37 cellular contexts compared by ENCODE assay signal in the genomic region with DNA sequence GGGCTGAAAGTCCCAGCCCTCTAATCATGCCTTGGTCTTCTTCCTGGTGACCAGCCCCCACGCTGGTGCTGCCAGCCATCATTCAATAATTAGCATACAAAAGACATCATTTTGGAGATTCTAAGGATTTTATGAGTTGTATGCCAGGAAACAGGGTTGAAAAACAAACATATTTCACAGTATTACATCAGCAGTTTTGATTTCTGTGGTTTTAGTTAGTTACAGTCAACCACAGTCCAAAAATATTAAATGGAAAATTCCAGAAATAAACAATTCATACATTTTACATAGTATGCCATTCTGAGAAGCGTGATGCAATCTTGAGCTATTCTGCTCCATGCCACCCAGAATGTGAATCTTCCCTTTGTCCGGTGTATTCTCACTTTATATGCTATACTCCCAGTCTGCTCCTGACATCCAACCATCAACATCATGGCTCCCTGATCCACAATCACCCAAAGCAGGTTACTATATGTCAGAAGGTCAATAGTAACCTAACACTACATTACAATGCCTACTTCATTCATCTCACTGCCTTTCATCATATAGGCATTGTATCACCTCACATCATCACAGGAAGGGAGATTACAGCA. TPM values are rescaled to one million over a fixed set of nuclear protein-coding genes. Genes with fewer than 3 reads are reported as not detected.
DNase-seq lines count a peak whose midpoint lies in the region; ATAC-seq and TF ChIP-seq lines count a peak whose summit lies in the region.
"Had no signal": no experiment of that assay in that cellular context is flagged by ENCODE, and none has a peak within 500 bp of the region (broad histone marks: within the 10 kb centered on the region; RNA-seq: fewer than 3 reads in every experiment).

No MANE protein-coding gene starts in this region.

- intact Hi-C loops in PC-3 (cut with micrococcal nuclease): no loop called here

- H3K27me3 ChIP-seq in PC-3 (ENCODE audit: low read length): peaks cover 18% of the 10 kb centered on the region
- H3K27me3 ChIP-seq: colonic mucosa, heart left ventricle, neutrophil had no signal

- no peak overlapping the region for H3K4me3 Mint-ChIP-seq in activated T-cell treated with anti-CD3 and anti-CD28 coated beads, Interleukin-2, amount 50 U/mL, for 72 hours
- no peak overlapping the region for H3K4me3 Mint-ChIP-seq in T-helper 17 cell
- H3K4me3 Mint-ChIP-seq: activated CD4-positive, alpha-beta T cell treated with anti-CD3 and anti-CD28 coated beads for 36 hours; activated CD8-positive, alpha-beta T cell treated with anti-CD3 and anti-CD28 coated beads, Interleukin-2, amount 10 ng/mL, durations not matched to agents 7 days and 5 days; CD4-positive, CD25-positive, alpha-beta regulatory T cell; HFFc6; mesothelial cell of epicardium; naive B cell had no signal

- ATAC-seq in activated T-cell treated with anti-CD3 and anti-CD28 coated beads, Interleukin-2, amount 50 U/mL, for 72 hours (replicated peaks in 1 of 2): peak; percentile 18 to 25
- ATAC-seq in PC-3 (peak; percentile 74), T-helper 17 cell (no peak)
- ATAC-seq: activated CD4-positive, alpha-beta T cell treated with anti-CD3 and anti-CD28 coated beads for 36 hours; activated CD8-positive, alpha-beta T cell treated with anti-CD3 and anti-CD28 coated beads, Interleukin-2, amount 10 ng/mL, durations not matched to agents 7 days and 5 days; foreskin keratinocyte; GM12878; heart left ventricle; sciatic nerve had no signal

- H3K9me3 ChIP-seq in PC-3 (ENCODE audit: low read length) (no peaks in the 10 kb centered on the region), T-helper 17 cell (ENCODE audit: control insufficient read depth, low read length, poor library complexity, severe bottlenecking) (no peaks in the 10 kb centered on the region)
- H3K9me3 ChIP-seq: colonic mucosa, heart left ventricle, neutrophil had no signal

- H3K27ac ChIP-seq in PC-3 (ENCODE audit: low read length): no peak overlapping the region
- H3K27ac ChIP-seq: 22Rv1, colonic mucosa, foreskin keratinocyte, heart left ventricle, neutrophil, VCaP had no signal

- TF ChIP-seq CTCF in PC-3 (conservative IDR thresholded peaks at IDR 0.05; ENCODE audit: low read depth, low read length): no peak

- no peaks in the 10 kb centered on the region for H3K79me2 ChIP-seq in PC-3 (ENCODE audit: low read length)

- H2AFZ ChIP-seq in PC-3 (ENCODE audit: low read length): no peak overlapping the region

- no peak overlapping the region for H3K4me3 ChIP-seq in PC-3 (ENCODE audit: low read length)
- H3K4me3 ChIP-seq: colonic mucosa, GM12878, heart left ventricle had no signal

- no peaks in the 10 kb centered on the region for H3K9me3 Mint-ChIP-seq in activated T-cell treated with anti-CD3 and anti-CD28 coated beads, Interleukin-2, amount 50 U/mL, for 72 hours
- H3K9me3 Mint-ChIP-seq: HFFc6, mesothelial cell of epicardium, naive B cell had no signal

- DNase-seq in activated T-cell treated with anti-CD3 and anti-CD28 coated beads, Interleukin-2, amount 50 U/mL, for 72 hours: no peak
- no peak for DNase-seq in activated T-cell treated with anti-CD3 and anti-CD28 coated beads, Interleukin-2, amount 50 U/mL, for 48 hours
- DNase-seq in PC-3 (peak; percentile 27), dedifferentiated amniotic fluid mesenchymal stem cell (ENCODE audit: extremely low spot score) (peak; percentile 72), stromal cell of bone marrow (ENCODE audit: low read depth) (peak; percentile 5), T-helper 17 cell (no peak), NCI-H1092 (lab: John Stamatoyannopoulos, UW) (no peak), cortex of kidney (lab: John Stamatoyannopoulos, UW) (no peak)
- DNase-seq: activated CD4-positive, alpha-beta T cell treated with anti-CD3 and anti-CD28 coated beads for 36 hours; activated CD8-positive, alpha-beta T cell treated with anti-CD3 and anti-CD28 coated beads, Interleukin-2, amount 10 ng/mL, durations not matched to agents 7 days and 5 days; CD4-positive, CD25-positive, alpha-beta regulatory T cell; colonic mucosa; foreskin keratinocyte; GOT3; heart left ventricle; HFFc6; naive B cell; NCI-H1417; NCI-H2029; NCI-H524 treated with DMSO at 0.1 percent for 48 hours; posterior cingulate gyrus; SHP77 treated with DMSO at 0.1 percent for 48 hours; stimulated activated CD4-positive, alpha-beta T cell treated with anti-CD3 and anti-CD28 coated beads, Interleukin-4, amount 100 ng/mL, for 4 hours; substantia nigra; T-helper 9 cell; trophoblast cell had no signal

- peaks cover 5% of the 10 kb centered on the region for H3K4me1 Mint-ChIP-seq in activated T-cell treated with anti-CD3 and anti-CD28 coated beads, Interleukin-2, amount 50 U/mL, for 72 hours (ENCODE audit: low read depth)
- no peaks in the 10 kb centered on the region for H3K4me1 Mint-ChIP-seq in T-helper 17 cell
- H3K4me1 Mint-ChIP-seq: CD4-positive, CD25-positive, alpha-beta regulatory T cell; mesothelial cell of epicardium; naive B cell had no signal

- CTCF ChIA-PET in PC-3 (lab: Charles Lee): no interaction called here

- H3K9ac ChIP-seq in PC-3 (ENCODE audit: low read length): no peak overlapping the region

- H3F3A ChIP-seq in PC-3 (ENCODE audit: low read length, unreplicated experiment): no peaks in the 10 kb centered on the region

- BruUV-seq in PC-3 (replicated peaks; lab: Mats Ljungman, UMichigan): no TSS peak

- POLR2A ChIA-PET in PC-3 (lab: Charles Lee; ENCODE audit: unreplicated experiment): no interaction called here

- no peak overlapping the region for H3K4me2 ChIP-seq in PC-3 (ENCODE audit: low read length)

- no peaks in the 10 kb centered on the region for H4K20me1 ChIP-seq in PC-3 (ENCODE audit: low read length)

- peaks cover 14% of the 10 kb centered on the region for H3K27me3 Mint-ChIP-seq in activated T-cell treated with anti-CD3 and anti-CD28 coated beads, Interleukin-2, amount 50 U/mL, for 72 hours (ENCODE audit: low read depth)
- H3K27me3 Mint-ChIP-seq in T-helper 17 cell: peaks cover 18% of the 10 kb centered on the region
- H3K27me3 Mint-ChIP-seq: CD4-positive, CD25-positive, alpha-beta regulatory T cell had no signal

- H3K9me2 ChIP-seq in PC-3 (replicated peaks; ENCODE audit: low read length): no peaks in the 10 kb centered on the region

- H3K4me1 ChIP-seq in PC-3 (ENCODE audit: insufficient read depth, low read length): peaks cover 7% of the 10 kb centered on the region; the same call in 1 of the 2 replicates
- H3K4me1 ChIP-seq: colonic mucosa, foreskin keratinocyte, heart left ventricle had no signal

- H3K36me3 Mint-ChIP-seq in activated T-cell treated with anti-CD3 and anti-CD28 coated beads, Interleukin-2, amount 50 U/mL, for 72 hours (ENCODE audit: insufficient read depth in 2 of 2): no peaks in the 10 kb centered on the region
- no peaks in the 10 kb centered on the region for H3K36me3 Mint-ChIP-seq in T-helper 17 cell (ENCODE audit: low read depth)
- H3K36me3 Mint-ChIP-seq: activated naive CD4-positive, alpha-beta T cell treated with anti-CD3 and anti-CD28 coated beads, Interleukin-2, amount 50 U/mL, for 72 hours; CD4-positive, CD25-positive, alpha-beta regulatory T cell; mesothelial cell of epicardium; naive B cell had no signal

- no peaks in the 10 kb centered on the region for H3K36me3 ChIP-seq in PC-3 (ENCODE audit: low read depth, low read length)
- H3K36me3 ChIP-seq: colonic mucosa, heart left ventricle, neutrophil had no signal

- H3K27ac Mint-ChIP-seq in activated T-cell treated with anti-CD3 and anti-CD28 coated beads, Interleukin-2, amount 50 U/mL, for 72 hours: no peak overlapping the region
- no peak overlapping the region for H3K27ac Mint-ChIP-seq in T-helper 17 cell
- H3K27ac Mint-ChIP-seq: activated CD4-positive, alpha-beta T cell treated with anti-CD3 and anti-CD28 coated beads for 36 hours; activated CD8-positive, alpha-beta T cell treated with anti-CD3 and anti-CD28 coated beads, Interleukin-2, amount 10 ng/mL, durations not matched to agents 7 days and 5 days; activated naive CD4-positive, alpha-beta T cell treated with anti-CD3 and anti-CD28 coated beads, Interleukin-2, amount 50 U/mL, for 72 hours; CD4-positive, CD25-positive, alpha-beta regulatory T cell; HFFc6; mesothelial cell of epicardium; naive B cell had no signal

RNA-seq across cellular contexts. Expression of gene STOML3, which starts 49.2 kb away (rescaled TPM):
- total RNA-seq in activated T-cell treated with anti-CD3 and anti-CD28 coated beads, Interleukin-2, amount 50 U/mL, for 72 hours: not detected
- not detected in 2 replicates for total RNA-seq in PC-3 (2014; rRNA removed)
- not detected for total RNA-seq in T-helper 17 cell
- total RNA-seq: activated CD4-positive, alpha-beta T cell treated with anti-CD3 and anti-CD28 coated beads for 36 hours; activated CD8-positive, alpha-beta T cell treated with anti-CD3 and anti-CD28 coated beads, Interleukin-2, amount 10 ng/mL, durations not matched to agents 7 days and 5 days; activated naive CD4-positive, alpha-beta T cell treated with anti-CD3 and anti-CD28 coated beads, Interleukin-2, amount 50 U/mL, for 72 hours; bronchial epithelial cell; CD4-positive, CD25-positive, alpha-beta regulatory T cell; colonic mucosa; foreskin keratinocyte; GM12878; heart left ventricle; HFFc6; HT-29; kidney epithelial cell; liver; mesothelial cell of epicardium; sciatic nerve had no signal

Comparison
In these comparisons a context has a peak if more than half of its experiments do, and no peak if none do; other contexts are left out.
1. DNase-seq: peak in PC-3 (single experiment), dedifferentiated amniotic fluid mesenchymal stem cell (single experiment) and stromal cell of bone marrow (single experiment); none in activated T-cell treated with anti-CD3 and anti-CD28 coated beads, Interleukin-2, amount 50 U/mL, for 72 hours (0 of 2), activated T-cell treated with anti-CD3 and anti-CD28 coated beads, Interleukin-2, amount 50 U/mL, for 48 hours (0 of 2), T-helper 17 cell (0 of 3), NCI-H1092 (single experiment) and cortex of kidney (single experiment).